22 cellular contexts compared by ENCODE assay signal in genomic region chr10:14162626-14163344, GRCh38.
DNase-seq lines count a peak whose midpoint lies in the region; ATAC-seq and TF ChIP-seq lines count a peak whose summit lies in the region.
"Had no signal": no experiment of that assay in that cellular context is flagged by ENCODE, and none has a peak within 500 bp of the region (broad histone marks: within the 10 kb centered on the region; RNA-seq: fewer than 3 reads in every experiment).

No MANE protein-coding gene starts in this region.

- intact Hi-C loops in Calu3 (cut with micrococcal nuclease; ENCODE audit: unreplicated experiment): no loop called here

- H3K4me3 Mint-ChIP-seq in brain (peak overlapping the region in 4 of 5 experiments; percentile 12 to 72 (median 50)), neural crest cell (peak overlapping the region; percentile 71), Calu3 (ENCODE audit: low read depth, unreplicated experiment) (no peak overlapping the region)
- H3K4me3 Mint-ChIP-seq: activated CD4-positive, alpha-beta memory T cell treated with anti-CD3 and anti-CD28 coated beads for 36 hours; activated naive CD4-positive, alpha-beta T cell treated with anti-CD3 and anti-CD28 coated beads, Interleukin-2, amount 10 ng/mL, durations not matched to agents 7 days and 5 days; memory B cell had no signal

- DNase-seq in NCI-H146 treated with DMSO at 0.1 percent for 48 hours (lab: John Stamatoyannopoulos, UW; ENCODE audit: unreplicated experiment) (peak; percentile 43), NCI-H146 (lab: John Stamatoyannopoulos, UW) (no peak), neural crest cell (ENCODE audit: low read depth, low spot score) (no peak), NCI-H1105 (lab: John Stamatoyannopoulos, UW) (no peak), iPS-NIHi7 (ENCODE audit: extremely low spot score) (no peak), Calu3 (no peak)
- DNase-seq: activated CD4-positive, alpha-beta memory T cell treated with anti-CD3 and anti-CD28 coated beads for 36 hours; activated CD4-positive, alpha-beta T cell treated with anti-CD3 and anti-CD28 coated beads for 1 hour; activated naive CD4-positive, alpha-beta T cell treated with anti-CD3 and anti-CD28 coated beads, Interleukin-2, amount 10 ng/mL, durations not matched to agents 7 days and 5 days; amniotic stem cell; left lung; NCI-H187; NCI-H510A; posterior cingulate gyrus; sigmoid colon; stimulated activated CD4-positive, alpha-beta T cell treated with anti-CD3 and anti-CD28 coated beads, Interleukin-4, amount 100 ng/mL, for 24 hours; T-helper 2 cell; transverse colon had no signal

- H3K27me3 Mint-ChIP-seq in brain: peaks cover 18% of the 10 kb centered on the region
- no peaks in the 10 kb centered on the region for H3K27me3 Mint-ChIP-seq in neural crest cell (ENCODE audit: low read depth)
- H3K27me3 Mint-ChIP-seq in Calu3 (ENCODE audit: unreplicated experiment): peaks cover 91% of the 10 kb centered on the region

- BruUV-seq in Calu3 (replicated peaks; lab: Mats Ljungman, UMichigan): no TSS peak

- H3K36me3 Mint-ChIP-seq in brain: peaks cover 80% of the 10 kb centered on the region
- peaks cover under 1% of the 10 kb centered on the region for H3K36me3 Mint-ChIP-seq in neural crest cell (ENCODE audit: low read depth)
- no peaks in the 10 kb centered on the region for H3K36me3 Mint-ChIP-seq in Calu3 (ENCODE audit: insufficient read depth, unreplicated experiment)
- H3K36me3 Mint-ChIP-seq: activated CD4-positive, alpha-beta memory T cell treated with anti-CD3 and anti-CD28 coated beads for 36 hours; activated naive CD4-positive, alpha-beta T cell treated with anti-CD3 and anti-CD28 coated beads, Interleukin-2, amount 10 ng/mL, durations not matched to agents 7 days and 5 days; memory B cell had no signal

- peaks cover 30% of the 10 kb centered on the region for H3K4me1 Mint-ChIP-seq in brain
- H3K4me1 Mint-ChIP-seq in neural crest cell: peaks cover 30% of the 10 kb centered on the region
- no peaks in the 10 kb centered on the region for H3K4me1 Mint-ChIP-seq in Calu3 (ENCODE audit: low read depth, unreplicated experiment)
- H3K4me1 Mint-ChIP-seq: activated naive CD4-positive, alpha-beta T cell treated with anti-CD3 and anti-CD28 coated beads, Interleukin-2, amount 10 ng/mL, durations not matched to agents 7 days and 5 days; memory B cell had no signal

- CTCF ChIA-PET in Calu3 (lab: Charles Lee): interaction anchor here (0.7 kb wide), 1 partner anchor 195 kb away, joined by 3 read pairs; no protein-coding TSS in a partner anchor

- H3K9me3 Mint-ChIP-seq in brain: peaks cover 6 to 45% (median 22%) of the 10 kb centered on the region in 5 experiments
- H3K9me3 Mint-ChIP-seq in neural crest cell: peaks cover 2% of the 10 kb centered on the region
- no peaks in the 10 kb centered on the region for H3K9me3 Mint-ChIP-seq in Calu3 (ENCODE audit: low read depth, unreplicated experiment)
- H3K9me3 Mint-ChIP-seq: activated CD4-positive, alpha-beta memory T cell treated with anti-CD3 and anti-CD28 coated beads for 36 hours; activated naive CD4-positive, alpha-beta T cell treated with anti-CD3 and anti-CD28 coated beads, Interleukin-2, amount 10 ng/mL, durations not matched to agents 7 days and 5 days; memory B cell had no signal

- TF ChIP-seq CTCF in brain (conservative IDR thresholded peaks at IDR 0.05) (no peak), neural crest cell (conservative IDR thresholded peaks at IDR 0.05) (no peak), Calu3 (IDR thresholded peaks at IDR 0.05; ENCODE audit: unreplicated experiment) (no peak)

- ATAC-seq in GM19324 (IDR thresholded peaks at IDR 0.05; ENCODE audit: low FRiP score, unreplicated experiment): no peak
- ATAC-seq: HepG2, left lung had no signal

- peak overlapping the region in 4 of 5 experiments; percentile 24 to 78 (median 52) for H3K27ac Mint-ChIP-seq in brain
- H3K27ac Mint-ChIP-seq in neural crest cell (ENCODE audit: unreplicated experiment): no peak overlapping the region
- no peak overlapping the region for H3K27ac Mint-ChIP-seq in Calu3 (ENCODE audit: unreplicated experiment)
- H3K27ac Mint-ChIP-seq: activated CD4-positive, alpha-beta memory T cell treated with anti-CD3 and anti-CD28 coated beads for 36 hours; activated naive CD4-positive, alpha-beta T cell treated with anti-CD3 and anti-CD28 coated beads, Interleukin-2, amount 10 ng/mL, durations not matched to agents 7 days and 5 days; memory B cell had no signal

Comparison
In these comparisons a context has a peak if more than half of its experiments do, and no peak if none do; other contexts are left out.
1. H3K27ac Mint-ChIP-seq: peak in brain (4 of 5); none in neural crest cell (single experiment) and Calu3 (single experiment).